13 cellular contexts compared by ENCODE assay signal in the genomic region with DNA sequence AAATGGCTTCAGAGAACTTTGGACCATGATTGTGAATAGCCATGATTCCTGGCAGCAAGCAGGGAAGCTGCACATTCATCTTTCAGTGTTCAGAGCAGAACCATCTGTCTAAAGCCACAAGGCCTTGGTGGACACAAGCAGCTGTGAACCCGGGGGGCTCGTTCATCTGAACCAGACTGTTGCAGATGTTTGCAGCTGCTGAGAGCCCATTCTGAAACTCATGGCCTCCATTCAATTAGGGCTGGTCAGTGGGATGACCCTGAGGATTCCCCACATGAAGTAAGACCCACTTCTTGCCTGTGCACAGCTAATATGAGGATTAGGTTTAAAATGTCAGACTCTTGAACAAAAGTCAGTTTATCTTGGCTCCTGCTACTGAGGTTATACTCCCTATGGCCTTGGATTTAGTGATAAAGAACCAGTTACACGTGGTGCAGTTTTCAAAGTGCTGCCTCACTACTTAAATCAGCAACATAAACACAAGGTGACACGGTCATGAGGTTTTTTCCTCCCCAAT.
DNase-seq lines count a peak whose midpoint lies in the region; ATAC-seq and TF ChIP-seq lines count a peak whose summit lies in the region.
"Had no signal": no experiment of that assay in that cellular context is flagged by ENCODE, and none has a peak within 500 bp of the region (broad histone marks: within the 10 kb centered on the region; RNA-seq: fewer than 3 reads in every experiment).

No MANE protein-coding gene starts in this region.

- H3K27ac ChIP-seq in lower lobe of right lung = peak overlapping the region; percentile 61
- peak overlapping the region; percentile 68 for H3K27ac ChIP-seq in subcutaneous abdominal adipose tissue (ENCODE audit: low read depth, low read length)

- TF ChIP-seq CTCF in lower lobe of right lung (IDR thresholded peaks at IDR 0.05) = no peak

- H3K9ac ChIP-seq in subcutaneous abdominal adipose tissue (ENCODE audit: low read length in 5 of 5) = no peak overlapping the region

- ATAC-seq in lower lobe of right lung (peak; percentile 62 to 64), GM19023 (IDR thresholded peaks at IDR 0.05; ENCODE audit: unreplicated experiment) (no peak), GM21360 (IDR thresholded peaks at IDR 0.05; ENCODE audit: unreplicated experiment) (no peak), HG03045 (IDR thresholded peaks at IDR 0.05; ENCODE audit: unreplicated experiment) (no peak)
- ATAC-seq: naive thymus-derived CD4-positive, alpha-beta T cell had no signal

- H3K4me1 ChIP-seq in lower lobe of right lung = peaks cover 13% of the 10 kb centered on the region
- H3K4me1 ChIP-seq in subcutaneous abdominal adipose tissue (ENCODE audit: control insufficient read depth in 5 of 5, insufficient read depth in 5 of 5, low read length in 5 of 5) = peaks cover 0 to 22% (median 20%) of the 10 kb centered on the region in 5 donors

- H3K36me3 ChIP-seq in lower lobe of right lung = no peaks in the 10 kb centered on the region
- no peaks in the 10 kb centered on the region for H3K36me3 ChIP-seq in subcutaneous abdominal adipose tissue (ENCODE audit: control insufficient read depth in 5 of 5, insufficient read depth in 5 of 5, low read length in 5 of 5)

- H3K9me3 ChIP-seq in lower lobe of right lung = no peaks in the 10 kb centered on the region
- H3K9me3 ChIP-seq in subcutaneous abdominal adipose tissue (ENCODE audit: control insufficient read depth in 5 of 5, low read length in 5 of 5) = no peaks in the 10 kb centered on the region

- TF ChIP-seq POLR2A in erythroblast (IDR thresholded peaks at IDR 0.05; ENCODE audit: low read length) = no peak

- H3K27me3 ChIP-seq in lower lobe of right lung (ENCODE audit: low read depth) (no peaks in the 10 kb centered on the region), subcutaneous abdominal adipose tissue (ENCODE audit: control insufficient read depth in 5 of 5, insufficient read depth in 4 of 5, low read length in 5 of 5) (no peaks in the 10 kb centered on the region)

- intact Hi-C loops in lower lobe of right lung (cut with DNase I) = no loop called here

- peak; percentile 61 for DNase-seq in OCI-M1 (lab: John Stamatoyannopoulos, UW)
- DNase-seq in erythroblast (lab: John Stamatoyannopoulos, UW) = peak; percentile 15 to 52
- DNase-seq in lower lobe of right lung = peak; percentile 48
- no peak for DNase-seq in UCSD-AML1 (lab: John Stamatoyannopoulos, UW; ENCODE audit: unreplicated experiment)
- DNase-seq: endodermal cell; naive thymus-derived CD4-positive, alpha-beta T cell; NCI-H1417; NCI-H510A treated with DMSO at 0.1 percent for 48 hours; SHP77 treated with DMSO at 0.1 percent for 48 hours had no signal

- H3K4me3 ChIP-seq in lower lobe of right lung (peak overlapping the region; percentile 27), subcutaneous abdominal adipose tissue (ENCODE audit: low read depth in 1 of 5, low read length in 5 of 5) (peak overlapping the region in 3 of 5 donors; percentile 51 to 70 (median 64))

Comparison
In these comparisons a context has a peak if more than half of its experiments do, and no peak if none do; other contexts are left out.
1. ATAC-seq: peak in lower lobe of right lung (2 of 2); none in GM19023 (single experiment), GM21360 (single experiment) and HG03045 (single experiment).